In genomic region chr5:112511920-112512319, GRCh38 we compare ENCODE assay signal across 24 cellular contexts.
"Had no signal": no experiment of that assay in that cellular context is flagged by ENCODE, and none has a peak within 500 bp of the region (broad histone marks: within the 10 kb centered on the region; RNA-seq: fewer than 3 reads in every experiment).

No MANE protein-coding gene starts in this region.

- DNase-seq: activated CD4-positive, alpha-beta T cell treated with anti-CD3 and anti-CD28 coated beads for 48 hours; activated CD4-positive, alpha-beta T cell treated with anti-CD3 and anti-CD28 coated beads, Interleukin-2, amount 50 U/mL, for 4 hours; activated CD4-positive, CD25-positive, alpha-beta regulatory T cell treated with anti-CD3 and anti-CD28 coated beads, Interleukin-2, amount 50 U/mL, for 72 hours; activated CD8-positive, alpha-beta memory T cell treated with anti-CD3 and anti-CD28 coated beads, Interleukin-2, amount 50 U/mL, for 48 hours; activated CD8-positive, alpha-beta T cell treated with anti-CD3 and anti-CD28 coated beads, Interleukin-2, amount 10 ng/mL, durations not matched to agents 7 days and 5 days; activated naive CD4-positive, alpha-beta T cell treated with anti-CD3 and anti-CD28 coated beads, Interleukin-2, amount 50 U/mL, for 16 hours; activated naive CD8-positive, alpha-beta T cell treated with anti-CD3 and anti-CD28 coated beads, Interleukin-2, amount 10 ng/mL, durations not matched to agents 7 days and 5 days; activated T-cell treated with anti-CD3 and anti-CD28 coated beads, Interleukin-2, amount 50 U/mL, for 1 hour; adrenal gland; anterior cingulate cortex; Karpas-422; MM.1S; NCI-H146; NCI-H187 treated with DMSO at 0.1 percent for 48 hours; NCI-H2081 treated with DMSO at 0.1 percent for 48 hours; NCI-H446; NCI-H524; PC-3; SHP77 treated with DMSO at 0.1 percent for 48 hours; T-helper 17 cell; T-helper 9 cell had no signal

- ATAC-seq: activated CD8-positive, alpha-beta T cell treated with anti-CD3 and anti-CD28 coated beads, Interleukin-2, amount 10 ng/mL, durations not matched to agents 7 days and 5 days; K562; PC-3; T-helper 17 cell; WTC11 had no signal

- H3K36me3 ChIP-seq: adrenal gland, breast epithelium had no signal

- H3K4me1 ChIP-seq: adrenal gland, breast epithelium had no signal

- H3K4me3 ChIP-seq: adrenal gland, breast epithelium, K562 had no signal

- H3K27me3 ChIP-seq: adrenal gland, breast epithelium had no signal

- H3K27ac ChIP-seq: adrenal gland, breast epithelium had no signal

- FAIRE-seq: K562 had no signal
